Comparison of ENCODE assay signal across 1 cellular context in the genomic region with DNA sequence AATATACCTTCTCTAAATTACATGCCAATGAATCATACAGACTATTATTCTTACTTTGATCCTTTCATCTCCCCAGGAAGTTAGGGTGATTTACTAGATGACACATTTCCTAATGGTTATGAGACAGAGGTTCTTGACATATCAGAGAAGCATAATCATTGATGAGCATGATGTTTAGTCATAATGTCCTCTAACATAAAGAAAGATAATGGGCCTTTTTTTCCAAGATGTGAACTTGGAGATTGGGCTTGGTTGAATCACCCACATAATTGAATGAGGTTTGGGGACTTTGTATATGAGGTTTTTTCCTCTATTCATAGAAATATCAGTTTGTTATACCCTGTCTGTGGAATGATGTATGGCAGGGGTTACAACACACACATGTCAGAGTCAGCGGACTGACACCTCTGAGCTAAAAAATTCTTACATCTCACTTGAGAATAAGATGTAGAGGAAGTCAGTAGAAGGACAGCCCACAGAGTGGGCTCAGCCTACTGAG.
TF ChIP-seq lines count a peak whose summit lies in the region.

No MANE protein-coding gene starts in this region.

TF ChIP-seq in IMR-90, 13 proteins besides CTCF, POLR2A, EP300 and RAD21:
- TF ChIP-seq CEBPB (IDR thresholded peaks at IDR 0.05; ENCODE audit: low read depth, low read length) (peak; percentile 16; the same call in 1 of the 2 replicates), MAZ (IDR thresholded peaks at IDR 0.05; ENCODE audit: borderline replicate concordance, low read depth, low read length) (no peak), BHLHE40 (IDR thresholded peaks at IDR 0.05; ENCODE audit: low read depth, low read length) (peak; percentile 28; the same call in 1 of the 2 replicates), ELK1 (IDR thresholded peaks at IDR 0.05; ENCODE audit: borderline replicate concordance, low read depth, low read length) (no peak), CHD1 (IDR thresholded peaks at IDR 0.05; ENCODE audit: low read depth, low read length) (0 out of 2 replicates have a peak, but pooled peaks have one; percentile 65), NFE2L2 (IDR thresholded peaks at IDR 0.05; ENCODE audit: low read depth, low read length) (no peak), FOS (IDR thresholded peaks at IDR 0.05; ENCODE audit: low read depth, low read length) (peak; percentile 78)
